ENCODE assay signal across 26 cellular contexts in genomic region chr16:86061318-86061695, GRCh38.
DNase-seq lines count a peak whose midpoint lies in the region; ATAC-seq, FAIRE-seq and TF ChIP-seq lines count a peak whose summit lies in the region.
"Had no signal": no experiment of that assay in that cellular context is flagged by ENCODE, and none has a peak within 500 bp of the region (broad histone marks: within the 10 kb centered on the region; RNA-seq: fewer than 3 reads in every experiment).

No MANE protein-coding gene starts in this region.

- FAIRE-seq in GM19239 (lab: Jason Lieb, UNC) = no peak
- FAIRE-seq: GM12891, GM18507 had no signal

- H3K4me1 ChIP-seq in heart right ventricle = peaks cover 0 to 38% (median 28%) of the 10 kb centered on the region in 9 donors

- no peaks in the 10 kb centered on the region for H3K9me3 Mint-ChIP-seq in endothelial cell (ENCODE audit: unreplicated experiment)
- no peaks in the 10 kb centered on the region for H3K9me3 Mint-ChIP-seq in nephron
- H3K9me3 Mint-ChIP-seq in activated T-helper 1 cell treated with anti-CD3 and anti-CD28 coated beads, Interleukin-12 subunit alpha, Interleukin-12 subunit beta, Interleukin-2, Interleukin-4 antibody, amounts not matched to agents 30 ng/mL and 10 ng/mL and 1 ng/mL, durations not matched to agents 14 hours and 24 hours and 36 hours = no peaks in the 10 kb centered on the region
- H3K9me3 Mint-ChIP-seq: CD8-positive, alpha-beta T cell had no signal

- no peaks in the 10 kb centered on the region for H3K36me3 ChIP-seq in heart right ventricle
- H3K36me3 ChIP-seq: SJCRH30 had no signal

- H3K4me3 Mint-ChIP-seq in endothelial cell (ENCODE audit: unreplicated experiment) = no peak overlapping the region
- no peak overlapping the region for H3K4me3 Mint-ChIP-seq in nephron
- H3K4me3 Mint-ChIP-seq in activated T-helper 1 cell treated with anti-CD3 and anti-CD28 coated beads, Interleukin-12 subunit alpha, Interleukin-12 subunit beta, Interleukin-2, Interleukin-4 antibody, amounts not matched to agents 30 ng/mL and 10 ng/mL and 1 ng/mL, durations not matched to agents 14 hours and 24 hours and 36 hours = no peak overlapping the region
- H3K4me3 Mint-ChIP-seq: B cell; CD8-positive, alpha-beta T cell had no signal

- intact Hi-C loops in heart right ventricle (cut with DNase I) = no loop called here
- intact Hi-C loops in left ventricle myocardium superior (cut with micrococcal nuclease) = no loop called here
- intact Hi-C loops in activated T-helper 1 cell treated with anti-CD3 and anti-CD28 coated beads, Interleukin-12 subunit alpha, Interleukin-12 subunit beta, Interleukin-2, Interleukin-4 antibody, amounts not matched to agents 30 ng/mL and 10 ng/mL and 1 ng/mL, durations not matched to agents 14 hours and 24 hours and 36 hours (cut with micrococcal nuclease) = no loop called here

- no peak overlapping the region for H3K4me3 ChIP-seq in heart right ventricle
- H3K4me3 ChIP-seq: PC-9, SJCRH30 had no signal

- ATAC-seq in heart right ventricle (no peak), left ventricle myocardium superior (no peak)
- ATAC-seq: CD8-positive, alpha-beta T cell; HCT116 had no signal

- TF ChIP-seq CTCF in heart right ventricle (IDR thresholded peaks at IDR 0.05) (no peak), endothelial cell (IDR thresholded peaks at IDR 0.05; ENCODE audit: unreplicated experiment) (no peak), nephron (IDR thresholded peaks at IDR 0.05; ENCODE audit: unreplicated experiment in 3 of 3) (no peak)

- peaks cover 19% of the 10 kb centered on the region for H3K4me1 Mint-ChIP-seq in endothelial cell (ENCODE audit: unreplicated experiment)
- H3K4me1 Mint-ChIP-seq in nephron = peaks cover 26% of the 10 kb centered on the region
- H3K4me1 Mint-ChIP-seq in activated T-helper 1 cell treated with anti-CD3 and anti-CD28 coated beads, Interleukin-12 subunit alpha, Interleukin-12 subunit beta, Interleukin-2, Interleukin-4 antibody, amounts not matched to agents 30 ng/mL and 10 ng/mL and 1 ng/mL, durations not matched to agents 14 hours and 24 hours and 36 hours (ENCODE audit: low read depth) = no peaks in the 10 kb centered on the region
- H3K4me1 Mint-ChIP-seq: B cell had no signal

- H3K27me3 Mint-ChIP-seq in endothelial cell (ENCODE audit: unreplicated experiment) = peaks cover 10% of the 10 kb centered on the region
- H3K27me3 Mint-ChIP-seq in nephron (ENCODE audit: low read depth) = peaks cover 82% of the 10 kb centered on the region
- H3K27me3 Mint-ChIP-seq in activated T-helper 1 cell treated with anti-CD3 and anti-CD28 coated beads, Interleukin-12 subunit alpha, Interleukin-12 subunit beta, Interleukin-2, Interleukin-4 antibody, amounts not matched to agents 30 ng/mL and 10 ng/mL and 1 ng/mL, durations not matched to agents 14 hours and 24 hours and 36 hours (ENCODE audit: insufficient read depth) = no peaks in the 10 kb centered on the region

- H3K27ac ChIP-seq in heart right ventricle (peak overlapping the region in 9 of 10 donors; percentile 20 to 79 (median 65)), temporal lobe (ENCODE audit: low read depth, low read length) (peak overlapping the region; percentile 83)
- H3K27ac ChIP-seq: HL-60, PC-9, RWPE1, SJCRH30 had no signal

- H3K9me3 ChIP-seq in heart right ventricle = no peaks in the 10 kb centered on the region
- H3K9me3 ChIP-seq: SJCRH30 had no signal

- H3K36me3 Mint-ChIP-seq in endothelial cell (ENCODE audit: low read depth, unreplicated experiment) = no peaks in the 10 kb centered on the region
- H3K36me3 Mint-ChIP-seq in nephron (ENCODE audit: low read depth) = no peaks in the 10 kb centered on the region
- no peaks in the 10 kb centered on the region for H3K36me3 Mint-ChIP-seq in activated T-helper 1 cell treated with anti-CD3 and anti-CD28 coated beads, Interleukin-12 subunit alpha, Interleukin-12 subunit beta, Interleukin-2, Interleukin-4 antibody, amounts not matched to agents 30 ng/mL and 10 ng/mL and 1 ng/mL, durations not matched to agents 14 hours and 24 hours and 36 hours (ENCODE audit: low read depth)
- H3K36me3 Mint-ChIP-seq: CD8-positive, alpha-beta T cell had no signal

- DNase-seq in heart right ventricle (no peak), left ventricle myocardium superior (no peak), endothelial cell (ENCODE audit: low spot score) (no peak), NCI-H510A treated with DMSO at 0.1 percent for 48 hours (lab: John Stamatoyannopoulos, UW) (no peak), GM19239 (ENCODE audit: insufficient read length, low spot score) (no peak)
- DNase-seq in activated T-helper 1 cell treated with anti-CD3 and anti-CD28 coated beads, Interleukin-12 subunit alpha, Interleukin-12 subunit beta, Interleukin-2, Interleukin-4 antibody, amounts not matched to agents 30 ng/mL and 10 ng/mL and 1 ng/mL, durations not matched to agents 14 hours and 24 hours and 36 hours (ENCODE audit: low spot score) = no peak
- DNase-seq: Calu3; CD8-positive, alpha-beta T cell; DMS53; GOT3; IMR-90; NCI-H1417; NCI-H187; NCI-H2107; NCI-H2227 treated with DMSO at 0.1 percent for 48 hours; NCI-H524 treated with DMSO at 0.1 percent for 48 hours; PC-9 had no signal

- 69 to 73% methylated on average over 11 of the region's 11 CpGs for WGBS in heart right ventricle, 2 donors

- peak overlapping the region; percentile 36 for H3K27ac Mint-ChIP-seq in endothelial cell (ENCODE audit: unreplicated experiment)
- H3K27ac Mint-ChIP-seq in nephron = peak overlapping the region in 2 of 3 experiments; percentile 27 to 44
- H3K27ac Mint-ChIP-seq in activated T-helper 1 cell treated with anti-CD3 and anti-CD28 coated beads, Interleukin-12 subunit alpha, Interleukin-12 subunit beta, Interleukin-2, Interleukin-4 antibody, amounts not matched to agents 30 ng/mL and 10 ng/mL and 1 ng/mL, durations not matched to agents 14 hours and 24 hours and 36 hours = no peak overlapping the region
- H3K27ac Mint-ChIP-seq: B cell; CD8-positive, alpha-beta T cell had no signal

- H3K27me3 ChIP-seq in heart right ventricle = peaks cover 0 to 19% (median under 1%) of the 10 kb centered on the region in 7 donors
- H3K27me3 ChIP-seq: SJCRH30 had no signal
